16 cellular contexts compared by ENCODE assay signal in genomic region chr2:197322143-197322542, GRCh38. TPM values are rescaled to one million over a fixed set of nuclear protein-coding genes. Genes with fewer than 3 reads are reported as not detected.
DNase-seq lines count a peak whose midpoint lies in the region; ATAC-seq lines count a peak whose summit lies in the region.
"Had no signal": no experiment of that assay in that cellular context is flagged by ENCODE, and none has a peak within 500 bp of the region (broad histone marks: within the 10 kb centered on the region; RNA-seq: fewer than 3 reads in every experiment).

No MANE protein-coding gene starts in this region.

- peaks cover 5% of the 10 kb centered on the region for H3K36me3 Mint-ChIP-seq in activated CD4-positive, alpha-beta T cell treated with anti-CD3 and anti-CD28 coated beads, Interleukin-2, amount 10 ng/mL, durations not matched to agents 24 days and 14 days (ENCODE audit: low read depth)
- no peaks in the 10 kb centered on the region for H3K36me3 Mint-ChIP-seq in stimulated activated naive CD8-positive, alpha-beta T cell treated with anti-CD3 and anti-CD28 coated beads, Interleukin-15, Interleukin-2, amounts not matched to agents 100 ng/mL and 50 ng/mL, for 24 hours (ENCODE audit: low read depth)
- peaks cover 6% of the 10 kb centered on the region for H3K36me3 Mint-ChIP-seq in central memory CD8-positive, alpha-beta T cell (ENCODE audit: insufficient read depth)

- H3K4me3 Mint-ChIP-seq in activated CD4-positive, alpha-beta T cell treated with anti-CD3 and anti-CD28 coated beads, Interleukin-2, amount 10 ng/mL, durations not matched to agents 24 days and 14 days: no peak overlapping the region
- no peak overlapping the region for H3K4me3 Mint-ChIP-seq in stimulated activated naive CD8-positive, alpha-beta T cell treated with anti-CD3 and anti-CD28 coated beads, Interleukin-15, Interleukin-2, amounts not matched to agents 100 ng/mL and 50 ng/mL, for 24 hours
- H3K4me3 Mint-ChIP-seq in central memory CD8-positive, alpha-beta T cell: no peak overlapping the region

- ATAC-seq in stimulated activated naive CD8-positive, alpha-beta T cell treated with anti-CD3 and anti-CD28 coated beads, Interleukin-15, Interleukin-2, amounts not matched to agents 100 U/mL and 50 U/mL, for 24 hours: no peak
- no peak for ATAC-seq in central memory CD8-positive, alpha-beta T cell (replicated peaks; ENCODE audit: extremely low read depth, poor library complexity, severe bottlenecking)

- H3K27me3 Mint-ChIP-seq in activated CD4-positive, alpha-beta T cell treated with anti-CD3 and anti-CD28 coated beads, Interleukin-2, amount 10 ng/mL, durations not matched to agents 24 days and 14 days: no peaks in the 10 kb centered on the region
- H3K27me3 Mint-ChIP-seq in stimulated activated naive CD8-positive, alpha-beta T cell treated with anti-CD3 and anti-CD28 coated beads, Interleukin-15, Interleukin-2, amounts not matched to agents 100 ng/mL and 50 ng/mL, for 24 hours: no peaks in the 10 kb centered on the region
- H3K27me3 Mint-ChIP-seq in central memory CD8-positive, alpha-beta T cell: no peaks in the 10 kb centered on the region

- H3K4me1 Mint-ChIP-seq in activated CD4-positive, alpha-beta T cell treated with anti-CD3 and anti-CD28 coated beads, Interleukin-2, amount 10 ng/mL, durations not matched to agents 24 days and 14 days: peaks cover 44% of the 10 kb centered on the region
- peaks cover 68% of the 10 kb centered on the region for H3K4me1 Mint-ChIP-seq in stimulated activated naive CD8-positive, alpha-beta T cell treated with anti-CD3 and anti-CD28 coated beads, Interleukin-15, Interleukin-2, amounts not matched to agents 100 ng/mL and 50 ng/mL, for 24 hours (ENCODE audit: low read depth)
- peaks cover 50% of the 10 kb centered on the region for H3K4me1 Mint-ChIP-seq in central memory CD8-positive, alpha-beta T cell

- intact Hi-C loops in activated CD4-positive, alpha-beta T cell treated with anti-CD3 and anti-CD28 coated beads, Interleukin-2, amount 10 ng/mL, durations not matched to agents 24 days and 14 days (cut with micrococcal nuclease): no loop called here
- intact Hi-C loops in cardiac septum (cut with DNase I): no loop called here

- peak overlapping the region; percentile 56 for H3K27ac Mint-ChIP-seq in activated CD4-positive, alpha-beta T cell treated with anti-CD3 and anti-CD28 coated beads, Interleukin-2, amount 10 ng/mL, durations not matched to agents 24 days and 14 days
- peak overlapping the region; percentile 96 for H3K27ac Mint-ChIP-seq in stimulated activated naive CD8-positive, alpha-beta T cell treated with anti-CD3 and anti-CD28 coated beads, Interleukin-15, Interleukin-2, amounts not matched to agents 100 ng/mL and 50 ng/mL, for 24 hours
- H3K27ac Mint-ChIP-seq in central memory CD8-positive, alpha-beta T cell (ENCODE audit: low read depth): peak overlapping the region; percentile 96

- no peaks in the 10 kb centered on the region for H3K9me3 Mint-ChIP-seq in activated CD4-positive, alpha-beta T cell treated with anti-CD3 and anti-CD28 coated beads, Interleukin-2, amount 10 ng/mL, durations not matched to agents 24 days and 14 days
- H3K9me3 Mint-ChIP-seq in stimulated activated naive CD8-positive, alpha-beta T cell treated with anti-CD3 and anti-CD28 coated beads, Interleukin-15, Interleukin-2, amounts not matched to agents 100 ng/mL and 50 ng/mL, for 24 hours: no peaks in the 10 kb centered on the region
- H3K9me3 Mint-ChIP-seq in central memory CD8-positive, alpha-beta T cell: no peaks in the 10 kb centered on the region

- DNase-seq in activated CD4-positive, alpha-beta T cell treated with anti-CD3 and anti-CD28 coated beads, Interleukin-2, amount 10 ng/mL, durations not matched to agents 24 days and 14 days: no peak
- no peak for DNase-seq in activated CD4-positive, alpha-beta T cell treated with anti-CD3 and anti-CD28 coated beads for 1 hour
- no peak for DNase-seq in stimulated activated naive CD8-positive, alpha-beta T cell treated with anti-CD3 and anti-CD28 coated beads, Interleukin-15, Interleukin-2, amounts not matched to agents 100 U/mL and 50 U/mL, for 24 hours
- DNase-seq in central memory CD8-positive, alpha-beta T cell (ENCODE audit: low spot score in 2 of 2): no peak
- no peak for DNase-seq in COLO668 (lab: John Stamatoyannopoulos, UW; ENCODE audit: unreplicated experiment)
- DNase-seq in stimulated activated CD4-positive, alpha-beta T cell treated with anti-CD3 and anti-CD28 coated beads, Interleukin-4, amount 100 ng/mL, for 4 hours: no peak
- DNase-seq in cardiac septum (ENCODE audit: low spot score): no peak
- DNase-seq: Calu3, DMS53, IMR-90, Kasumi-1, NCI-H1105, NCI-H1694, NCI-H2227 treated with DMSO at 0.1 percent for 48 hours, NCI-H524 treated with DMSO at 0.1 percent for 48 hours had no signal

RNA-seq across cellular contexts. Expression of gene ANKRD44, which starts 11.6 kb away (rescaled TPM):
- total RNA-seq in activated CD4-positive, alpha-beta T cell treated with anti-CD3 and anti-CD28 coated beads, Interleukin-2, amount 10 ng/mL, durations not matched to agents 24 days and 14 days: 130 and 147 TPM in 2 replicates
- 6.4 TPM for total RNA-seq in cardiac septum

Comparison
In these comparisons a context has a peak if more than half of its experiments do, and no peak if none do; other contexts are left out.
1. RNA of gene ANKRD44, which starts 11.6 kb away (total RNA-seq): 130 to 147 TPM in activated CD4-positive, alpha-beta T cell treated with anti-CD3 and anti-CD28 coated beads, Interleukin-2, amount 10 ng/mL, durations not matched to agents 24 days and 14 days; 6.4 TPM in cardiac septum (single experiment); every median in the first group is over 10 times any median in the second.
2. Peak in every context shown above with its lines, with median percentiles within 50 percentile points of each other: H3K27ac Mint-ChIP-seq.